Comparison of ENCODE assay signal across 9 cellular contexts in genomic region chr6:73566954-73567591, GRCh38. TPM values are rescaled to one million over a fixed set of nuclear protein-coding genes. Genes with fewer than 3 reads are reported as not detected.
DNase-seq lines count a peak whose midpoint lies in the region; ATAC-seq and TF ChIP-seq lines count a peak whose summit lies in the region.
"Had no signal": no experiment of that assay in that cellular context is flagged by ENCODE, and none has a peak within 500 bp of the region (broad histone marks: within the 10 kb centered on the region; RNA-seq: fewer than 3 reads in every experiment).

No MANE protein-coding gene starts in this region.

- no peaks in the 10 kb centered on the region for H3K9me3 Mint-ChIP-seq in progenitor cell of endocrine pancreas (ENCODE audit: low read depth)

- H3K27me3 Mint-ChIP-seq in progenitor cell of endocrine pancreas = no peaks in the 10 kb centered on the region

- H3K36me3 Mint-ChIP-seq in progenitor cell of endocrine pancreas (ENCODE audit: insufficient read depth) = no peaks in the 10 kb centered on the region

- no peak for TF ChIP-seq CTCF in progenitor cell of endocrine pancreas (IDR thresholded peaks at IDR 0.05; ENCODE audit: unreplicated experiment)

- intact Hi-C loops in Right ventricle myocardium superior (cut with DNase I) (no loop called here), head of caudate nucleus (cut with DNase I) (no loop called here)

- DNase-seq in ELF-1 (ENCODE audit: low read depth, low spot score) (peak; percentile 41), RPMI7951 (ENCODE audit: low read depth) (peak; percentile 84), Right ventricle myocardium superior (peak; percentile 68), progenitor cell of endocrine pancreas (ENCODE audit: low spot score, unreplicated experiment) (no peak), NCI-H510A treated with DMSO at 0.1 percent for 48 hours (lab: John Stamatoyannopoulos, UW) (no peak), head of caudate nucleus (no peak), NCI-H187 treated with DMSO at 0.1 percent for 48 hours (lab: John Stamatoyannopoulos, UW) (no peak)
- DNase-seq: NCI-H187 had no signal

- H3K27ac Mint-ChIP-seq in progenitor cell of endocrine pancreas = peak overlapping the region; percentile 22

- peaks cover 5% of the 10 kb centered on the region for H3K4me1 Mint-ChIP-seq in progenitor cell of endocrine pancreas (ENCODE audit: low read depth)

- ATAC-seq in Right ventricle myocardium superior (ENCODE audit: poor library complexity) (peak; percentile 34), HG03378 (IDR thresholded peaks at IDR 0.05; ENCODE audit: unreplicated experiment) (no peak)

- no peak overlapping the region for H3K4me3 Mint-ChIP-seq in progenitor cell of endocrine pancreas (ENCODE audit: low read depth)

RNA-seq across cellular contexts. Expression of gene EEF1A1, which starts 46.2 kb away (rescaled TPM):
- total RNA-seq in RPMI7951 (2014; rRNA removed; shearing (Covaris generic)) = 8,626 and 10,453 TPM in 2 replicates
- total RNA-seq in Right ventricle myocardium superior = 1,362 TPM
- 12,032 and 12,129 TPM in 2 replicates for total RNA-seq in progenitor cell of endocrine pancreas

Comparison
In these comparisons a context has a peak if more than half of its experiments do, and no peak if none do; other contexts are left out.
1. DNase-seq: peak in ELF-1 (single experiment), RPMI7951 (single experiment) and Right ventricle myocardium superior (single experiment); none in progenitor cell of endocrine pancreas (single experiment), NCI-H510A treated with DMSO at 0.1 percent for 48 hours (single experiment), head of caudate nucleus (0 of 42) and NCI-H187 treated with DMSO at 0.1 percent for 48 hours (single experiment).